8 cellular contexts compared by ENCODE assay signal in genomic region chr1:43974443-43975248, GRCh38. TPM values are rescaled to one million over a fixed set of nuclear protein-coding genes. Genes with fewer than 3 reads are reported as not detected.
DNase-seq lines count a peak whose midpoint lies in the region; ATAC-seq, FAIRE-seq and TF ChIP-seq lines count a peak whose summit lies in the region.

ATP6V0B (plus strand) TSS chr1:43974960; CDS start chr1:43975041, 81 bp downstream.

- H3K9ac ChIP-seq in IMR-90 (ENCODE audit: low read depth, low read length), result peak within 1 kb of the TSS; percentile 71
- peak within 1 kb of the TSS; percentile 80 for H3K9ac ChIP-seq in endothelial cell of umbilical vein (replicated peaks; ENCODE audit: extremely low read depth, insufficient read depth, low read length)

- H4K8ac ChIP-seq in IMR-90 (ENCODE audit: low read depth in 2 of 2, low read length in 2 of 2), result peak within 1 kb of the TSS; percentile 22 to 83

- peak within 1 kb of the TSS; percentile 86 for H3K23ac ChIP-seq in IMR-90 (ENCODE audit: low read depth, low read length)

- peak within 1 kb of the TSS; percentile 94 for H2AK9ac ChIP-seq in IMR-90 (replicated peaks; ENCODE audit: low read depth, low read length, poor library complexity)

- peaks cover 25% of the 10 kb centered on the region for H4K20me1 ChIP-seq in IMR-90 (ENCODE audit: insufficient read depth, low read length)
- H4K20me1 ChIP-seq in OCI-LY7 (ENCODE audit: insufficient read depth, low read length), result 0 out of 2 replicates have a peak, but pooled peaks cover 9% of the 10 kb centered on the region
- H4K20me1 ChIP-seq in endothelial cell of umbilical vein (replicated peaks; ENCODE audit: control insufficient read depth, extremely low read depth, insufficient read depth, low read length), result no peaks in the 10 kb centered on the region

- no peaks in the 10 kb centered on the region for H3K9me2 ChIP-seq in OCI-LY7 (ENCODE audit: insufficient read depth, low read length)

- H3K4me1 ChIP-seq in IMR-90 (ENCODE audit: control insufficient read depth, insufficient read depth, low read length) (peaks cover 12% of the 10 kb centered on the region), OCI-LY7 (ENCODE audit: insufficient read depth, low read length, poor library complexity, severe bottlenecking) (peaks cover 24% of the 10 kb centered on the region), endothelial cell of umbilical vein (ENCODE audit: control insufficient read depth, extremely low read depth, insufficient read depth, low read length) (peaks cover 29% of the 10 kb centered on the region)

- H2BK5ac ChIP-seq in IMR-90 (ENCODE audit: low read depth, low read length, poor library complexity, severe bottlenecking), result peak within 1 kb of the TSS; percentile 66

- H3K4me2 ChIP-seq in IMR-90 (ENCODE audit: low read depth, low read length), result peak within 1 kb of the TSS; percentile 89
- H3K4me2 ChIP-seq in OCI-LY7 (ENCODE audit: low read length), result peak within 1 kb of the TSS; percentile 90
- peak within 1 kb of the TSS; percentile 84 for H3K4me2 ChIP-seq in endothelial cell of umbilical vein (ENCODE audit: insufficient read depth, low read length)

- dilution Hi-C loops in IMR-90 (cut with HindIII; ENCODE audit: low sequenced_read_pairs, unreplicated experiment), result no loop called here
- dilution Hi-C loops in endothelial cell of umbilical vein (cut with MboI; ENCODE audit: extremely low pct_ligation_motif_present, low sequenced_read_pairs), result no loop called here

- intact Hi-C loops in IMR-90 (cut with micrococcal nuclease), result no loop called here
- intact Hi-C loops in OCI-LY7 (cut with micrococcal nuclease; ENCODE audit: unreplicated experiment), result loop anchor here (1.0 to 2.0 kb wide), 2 partner anchors 16 to 28 kb away; partner anchors contain the start of genes CCDC24 and IPO13
- intact Hi-C loops in endothelial cell of umbilical vein (cut with micrococcal nuclease), result loop anchor here (1.0 kb wide), 1 partner anchor 28 kb away; the partner anchor contains the start of gene IPO13

- POLR2A ChIA-PET in IMR-90 (lab: Charles Lee; ENCODE audit: unreplicated experiment) (interaction anchor here (0.6 kb wide), 1 partner anchor 19 kb away, joined by 9 read pairs; no protein-coding TSS in a partner anchor), OCI-LY7 (lab: Charles Lee) (interaction anchor here (0.5 to 1.2 kb wide), 3 partner anchors 26 to 361 kb away, joined by 3 to 5 read pairs (median 3); no protein-coding TSS in a partner anchor), endothelial cell of umbilical vein (lab: Charles Lee) (no interaction called here)

- peak within 1 kb of the TSS; percentile 58 for H3K14ac ChIP-seq in IMR-90 (replicated peaks; ENCODE audit: low read depth, low read length)

- no peaks in the 10 kb centered on the region for H3K9me3 ChIP-seq in IMR-90 (ENCODE audit: control insufficient read depth, insufficient read depth, low read length)
- H3K9me3 ChIP-seq in OCI-LY7 (ENCODE audit: low read length), result no peaks in the 10 kb centered on the region
- no peaks in the 10 kb centered on the region for H3K9me3 ChIP-seq in endothelial cell of umbilical vein (replicated peaks; ENCODE audit: control insufficient read depth, insufficient read depth, low read length)

- no peak within 1 kb of the TSS for H2BK120ac ChIP-seq in IMR-90 (ENCODE audit: low read depth, low read length)

- WGBS in IMR-90 (ENCODE audit: extremely low coverage in 2 of 2, insufficient read length in 1 of 2), 2 experiments, result 2% methylated on average over 50 of the region's 93 CpGs; no CpG with 5 or more reads in 1 of the 2 experiments

- H3K27ac ChIP-seq in IMR-90 (ENCODE audit: insufficient read depth, low read length), result peak within 1 kb of the TSS; percentile 73
- H3K27ac ChIP-seq in OCI-LY7 (ENCODE audit: low read depth, low read length, poor library complexity, severe bottlenecking), result peak within 1 kb of the TSS; percentile 46
- peak within 1 kb of the TSS; percentile 48 for H3K27ac ChIP-seq in endothelial cell of umbilical vein (ENCODE audit: insufficient read depth, low read depth, low read length)

- peaks cover 25% of the 10 kb centered on the region for H3K36me3 ChIP-seq in IMR-90 (ENCODE audit: control insufficient read depth, insufficient read depth, low read length)
- peaks cover 56% of the 10 kb centered on the region for H3K36me3 ChIP-seq in OCI-LY7 (ENCODE audit: insufficient read depth, low read length)
- H3K36me3 ChIP-seq in endothelial cell of umbilical vein (ENCODE audit: control insufficient read depth in 2 of 2, extremely low read depth in 1 of 2, insufficient read depth in 2 of 2, low read length in 2 of 2), result peaks cover 0 to 15% of the 10 kb centered on the region in 2 experiments

- peak; percentile 23; the same call in 1 of the 2 replicates for TF ChIP-seq CTCF in IMR-90 (conservative IDR thresholded peaks at IDR 0.05; ENCODE audit: low read depth, low read length)
- no peak for TF ChIP-seq CTCF in OCI-LY7 (conservative IDR thresholded peaks at IDR 0.05; ENCODE audit: low read length)
- no peak for TF ChIP-seq CTCF in endothelial cell of umbilical vein (IDR thresholded peaks at IDR 0.05; ENCODE audit: extremely low read depth in 1 of 2, insufficient read depth in 1 of 2, low read depth in 1 of 2, low read length in 2 of 2)

- H3K4me3 ChIP-seq in IMR-90 (ENCODE audit: insufficient read depth, low read depth, low read length), result peak within 1 kb of the TSS; percentile 76
- peak within 1 kb of the TSS; percentile 94 for H3K4me3 ChIP-seq in OCI-LY7 (ENCODE audit: low read depth, low read length, poor library complexity, severe bottlenecking)
- peak within 1 kb of the TSS; percentile 69 to 73 (median 71) for H3K4me3 ChIP-seq in endothelial cell of umbilical vein (replicated peaks in 1 of 3; ENCODE audit: insufficient read depth in 1 of 3, low read depth in 1 of 3, low read length in 3 of 3)

- no peak within 1 kb of the TSS for H2BK20ac ChIP-seq in IMR-90 (ENCODE audit: low read depth, low read length)

- ATAC-seq in GM21528 (IDR thresholded peaks at IDR 0.05; ENCODE audit: low FRiP score, unreplicated experiment), result peak; percentile 68
- ATAC-seq in IMR-90 (ENCODE audit: low read depth), result peak; percentile 73

- no peak for TF ChIP-seq RAD21 in IMR-90 (IDR thresholded peaks at IDR 0.05; ENCODE audit: low read length)

- TF ChIP-seq POLR2A in IMR-90 (IDR thresholded peaks at IDR 0.05; ENCODE audit: low read depth, low read length), result peak; percentile 77
- peak; percentile 91 for TF ChIP-seq POLR2A in endothelial cell of umbilical vein (IDR thresholded peaks at IDR 0.05; ENCODE audit: low read depth, low read length)

- peak within 1 kb of the TSS; percentile 74 for H3K4ac ChIP-seq in IMR-90 (ENCODE audit: low read depth, low read length)

- peak within 1 kb of the TSS; percentile 99 for H2AFZ ChIP-seq in IMR-90 (replicated peaks; ENCODE audit: low read length, poor library complexity)
- H2AFZ ChIP-seq in OCI-LY7 (ENCODE audit: low read length), result peak within 1 kb of the TSS; percentile 69
- H2AFZ ChIP-seq in endothelial cell of umbilical vein (ENCODE audit: low read depth, low read length), result peak within 1 kb of the TSS; percentile 95

- peak; percentile 98 for FAIRE-seq in endothelial cell of umbilical vein (lab: Jason Lieb, UNC)

- BruUV-seq in IMR-90 (replicated peaks; lab: Mats Ljungman, UMichigan) (no TSS peak), OCI-LY7 (replicated peaks; lab: Mats Ljungman, UMichigan) (no TSS peak), endothelial cell of umbilical vein (replicated peaks; lab: Mats Ljungman, UMichigan) (no TSS peak)

- peak within 1 kb of the TSS; percentile 45; the same call in 1 of the 2 replicates for H3K56ac ChIP-seq in IMR-90 (ENCODE audit: extremely low read depth, insufficient read depth, low read length)

- H2AK5ac ChIP-seq in IMR-90 (ENCODE audit: low read depth, low read length), result peak within 1 kb of the TSS; percentile 76

- H3K79me1 ChIP-seq in IMR-90 (ENCODE audit: low read depth in 1 of 2, low read length in 2 of 2), result peaks cover 38 to 58% of the 10 kb centered on the region in 2 experiments; a peak in 3 of 4 replicates

- H4K91ac ChIP-seq in IMR-90 (ENCODE audit: insufficient read depth, low read depth, low read length), result peak within 1 kb of the TSS; percentile 28; the same call in 1 of the 2 replicates

- peak; percentile 88 for DNase-seq in DMS 273 treated with DMSO at 0.1 percent for 48 hours (lab: John Stamatoyannopoulos, UW)
- peak; percentile 89 for DNase-seq in IMR-90
- peak; percentile 94 for DNase-seq in OCI-LY7 (ENCODE audit: low spot score)
- DNase-seq in activated T-cell treated with anti-CD3 and anti-CD28 coated beads for 1 hour (ENCODE audit: low read depth), result peak; percentile 91
- DNase-seq in endothelial cell of umbilical vein (ENCODE audit: low read depth, low spot score), result peak; percentile 94
- DNase-seq in middle frontal gyrus (ENCODE audit: extremely low spot score, low spot score), result peak; percentile 93
- DNase-seq in stimulated activated CD8-positive, alpha-beta memory T cell treated with anti-CD3 and anti-CD28 coated beads, Interleukin-2, amount 100 ng/mL, for 1 hour (ENCODE audit: low read depth in 2 of 2), result peak; percentile 89 to 91

- H3K79me2 ChIP-seq in OCI-LY7 (ENCODE audit: insufficient read depth, low read depth, low read length) (peaks cover 10% of the 10 kb centered on the region; the same call in 1 of the 2 replicates), endothelial cell of umbilical vein (ENCODE audit: control insufficient read depth, insufficient read depth, low read length) (peaks cover 31% of the 10 kb centered on the region)

- H3K9me1 ChIP-seq in IMR-90 (ENCODE audit: insufficient read depth, low read length), result peaks cover 30% of the 10 kb centered on the region
- no peaks in the 10 kb centered on the region for H3K9me1 ChIP-seq in endothelial cell of umbilical vein (replicated peaks; ENCODE audit: control insufficient read depth, extremely low read depth, insufficient read depth, low read length)

- CTCF ChIA-PET in IMR-90 (lab: Yijun Ruan, JAX), result no interaction called here
- CTCF ChIA-PET in OCI-LY7 (lab: Charles Lee; ENCODE audit: unreplicated experiment), result interaction anchor here (1.1 to 1.4 kb wide), 2 partner anchors 18 to 39 kb away, joined by 3 read pairs; no protein-coding TSS in a partner anchor
- CTCF ChIA-PET in endothelial cell of umbilical vein (lab: Charles Lee), result interaction anchor here (0.6 to 1.9 kb wide), 12 partner anchors 14 to 211 kb away, joined by 3 to 11 read pairs (median 3); no protein-coding TSS in a partner anchor

- H3K27me3 ChIP-seq in IMR-90 (ENCODE audit: control insufficient read depth, insufficient read depth, low read length) (no peaks in the 10 kb centered on the region), endothelial cell of umbilical vein (ENCODE audit: control insufficient read depth in 2 of 2, insufficient read depth in 2 of 2, low read length in 2 of 2) (no peaks in the 10 kb centered on the region)

- in situ Hi-C loops in IMR-90 (cut with MboI; ENCODE audit: low sequenced_read_pairs), result loop anchor here (25.0 kb wide), 1 partner anchor 437 kb away; the partner anchor contains the start of gene PTPRF

- H4K5ac ChIP-seq in IMR-90 (ENCODE audit: low read depth, low read length), result peak within 1 kb of the TSS; percentile 24; the same call in 1 of the 2 replicates

- H3K18ac ChIP-seq in IMR-90 (ENCODE audit: low read depth, low read length), result no peak within 1 kb of the TSS; the same call in 1 of the 2 replicates

- H2BK15ac ChIP-seq in IMR-90 (ENCODE audit: low read depth, low read length), result no peak within 1 kb of the TSS

RNA-seq across cellular contexts. Expression of gene ATP6V0B, which starts in this region (rescaled TPM):
- total RNA-seq in IMR-90 (2012; rRNA removed) (72.1 and 80.3 TPM in 2 replicates), OCI-LY7 (2022) (58.9 and 68.4 TPM in 2 replicates), endothelial cell of umbilical vein (105 and 110 TPM in 2 replicates)
- polyA plus RNA-seq in IMR-90 (2012; rRNA removed) (169 and 209 TPM in 2 replicates), endothelial cell of umbilical vein (325 and 372 TPM in 2 replicates)
- polyA plus RNA-seq in IMR-90 (2012; cell fraction: cytosol; rRNA removed), result 211 and 228 TPM in 2 replicates
- polyA plus RNA-seq in IMR-90 (2012; cell fraction: nucleus; rRNA removed; ENCODE audit: low replicate concordance), result 173 and 195 TPM in 2 replicates
- 62.0 and 97.1 TPM in 2 replicates for total RNA-seq in OCI-LY7 (2014; rRNA removed; shearing (Covaris generic))
- polyA plus RNA-seq in endothelial cell of umbilical vein (2011; cell fraction: cytosol; rRNA removed), result 176 and 182 TPM in 2 replicates
- polyA plus RNA-seq in endothelial cell of umbilical vein (2011; cell fraction: nucleus; rRNA removed), result 135 and 137 TPM in 2 replicates
- 71.5 and 78.9 TPM in 2 replicates for polyA plus RNA-seq in endothelial cell of umbilical vein (2012)
- polyA minus RNA-seq in endothelial cell of umbilical vein, result 110 and 148 TPM in 2 replicates
- 104 TPM for polyA minus RNA-seq in endothelial cell of umbilical vein (2011; cell fraction: cytosol; rRNA and poly(A)+ RNA removed)
- 28.4 and 32.8 TPM in 2 replicates for polyA minus RNA-seq in endothelial cell of umbilical vein (2011; cell fraction: nucleus; rRNA and poly(A)+ RNA removed)

Comparison
In these comparisons a context has a peak if more than half of its experiments do, and no peak if none do; other contexts are left out.
1. Peak in every context shown above with its lines: DNase-seq, ATAC-seq, H3K4me3 ChIP-seq and H3K27ac ChIP-seq.